26 cellular contexts compared by ENCODE assay signal in genomic region chr1:198751741-198752140, GRCh38.
DNase-seq lines count a peak whose midpoint lies in the region; ATAC-seq, FAIRE-seq and TF ChIP-seq lines count a peak whose summit lies in the region.
"Had no signal": no experiment of that assay in that cellular context is flagged by ENCODE, and none has a peak within 500 bp of the region (broad histone marks: within the 10 kb centered on the region; RNA-seq: fewer than 3 reads in every experiment).

No MANE protein-coding gene starts in this region.

- FAIRE-seq in D721Med (lab: Jason Lieb, UNC), result peak; percentile 32
- FAIRE-seq: GM12878, H54 had no signal

- peaks cover 11% of the 10 kb centered on the region for H3K4me1 Mint-ChIP-seq in activated CD8-positive, alpha-beta T cell treated with anti-CD3 and anti-CD28 coated beads for 36 hours (ENCODE audit: low read depth)
- H3K4me1 Mint-ChIP-seq in activated CD8-positive, alpha-beta T cell treated with anti-CD3 and anti-CD28 coated beads, Interleukin-2, amount 10 ng/mL, durations not matched to agents 7 days and 5 days (ENCODE audit: low read depth), result peaks cover 6% of the 10 kb centered on the region
- H3K4me1 Mint-ChIP-seq in activated naive CD8-positive, alpha-beta T cell treated with anti-CD3 and anti-CD28 coated beads, Interleukin-2, amount 50 U/mL, for 24 hours, result peaks cover 14% of the 10 kb centered on the region

- H3K27me3 ChIP-seq in neutrophil, result no peaks in the 10 kb centered on the region
- H3K27me3 ChIP-seq: BE2C, upper lobe of left lung had no signal

- peak overlapping the region; percentile 73 for H3K27ac Mint-ChIP-seq in activated CD8-positive, alpha-beta T cell treated with anti-CD3 and anti-CD28 coated beads for 36 hours
- H3K27ac Mint-ChIP-seq in activated CD8-positive, alpha-beta T cell treated with anti-CD3 and anti-CD28 coated beads, Interleukin-2, amount 10 ng/mL, durations not matched to agents 7 days and 5 days, result no peak overlapping the region
- peak overlapping the region; percentile 78 for H3K27ac Mint-ChIP-seq in activated naive CD8-positive, alpha-beta T cell treated with anti-CD3 and anti-CD28 coated beads, Interleukin-2, amount 50 U/mL, for 24 hours

- ATAC-seq in activated CD8-positive, alpha-beta T cell treated with anti-CD3 and anti-CD28 coated beads for 36 hours, result no peak
- no peak for ATAC-seq in activated CD8-positive, alpha-beta T cell treated with anti-CD3 and anti-CD28 coated beads, Interleukin-2, amount 10 ng/mL, durations not matched to agents 7 days and 5 days
- no peak for ATAC-seq in activated naive CD8-positive, alpha-beta T cell treated with anti-CD3 and anti-CD28 coated beads, Interleukin-2, amount 50 U/mL, for 24 hours
- ATAC-seq in GM19395 (IDR thresholded peaks at IDR 0.05; ENCODE audit: unreplicated experiment), result no peak
- ATAC-seq: GM12878, lower lobe of right lung, psoas muscle had no signal

- POLR2A ChIA-PET in activated CD8-positive, alpha-beta T cell treated with anti-CD3 and anti-CD28 coated beads for 36 hours (lab: Charles Lee), result interaction anchor here (0.5 to 1.5 kb wide), 2 partner anchors 10 to 171 kb away, joined by 3 to 11 read pairs; no protein-coding TSS in a partner anchor
- POLR2A ChIA-PET in activated CD8-positive, alpha-beta T cell treated with anti-CD3 and anti-CD28 coated beads, Interleukin-2, amount 10 ng/mL, durations not matched to agents 7 days and 5 days (lab: Charles Lee), result no interaction called here

- H3K4me3 Mint-ChIP-seq in activated CD8-positive, alpha-beta T cell treated with anti-CD3 and anti-CD28 coated beads for 36 hours, result no peak overlapping the region
- no peak overlapping the region for H3K4me3 Mint-ChIP-seq in activated CD8-positive, alpha-beta T cell treated with anti-CD3 and anti-CD28 coated beads, Interleukin-2, amount 10 ng/mL, durations not matched to agents 7 days and 5 days
- H3K4me3 Mint-ChIP-seq in activated naive CD8-positive, alpha-beta T cell treated with anti-CD3 and anti-CD28 coated beads, Interleukin-2, amount 50 U/mL, for 24 hours, result no peak overlapping the region

- CTCF ChIA-PET in activated CD8-positive, alpha-beta T cell treated with anti-CD3 and anti-CD28 coated beads for 36 hours (lab: Charles Lee), result interaction anchor here (3.2 kb wide), 1 partner anchor 361 kb away, joined by 8 read pairs; no protein-coding TSS in a partner anchor
- CTCF ChIA-PET in activated CD8-positive, alpha-beta T cell treated with anti-CD3 and anti-CD28 coated beads, Interleukin-2, amount 10 ng/mL, durations not matched to agents 7 days and 5 days (lab: Charles Lee), result interaction anchor here (1.6 kb wide), 1 partner anchor 9 kb away, joined by 4 read pairs; no protein-coding TSS in a partner anchor

- intact Hi-C loops in activated CD8-positive, alpha-beta T cell treated with anti-CD3 and anti-CD28 coated beads for 36 hours (cut with micrococcal nuclease), result no loop called here

- no peak overlapping the region for H3K4me3 ChIP-seq in neutrophil (ENCODE audit: low read depth in 1 of 2, low read length in 1 of 2)
- H3K4me3 ChIP-seq: GM12878, lower lobe of right lung, psoas muscle, upper lobe of left lung had no signal

- no peaks in the 10 kb centered on the region for H3K9me3 Mint-ChIP-seq in activated CD8-positive, alpha-beta T cell treated with anti-CD3 and anti-CD28 coated beads for 36 hours
- no peaks in the 10 kb centered on the region for H3K9me3 Mint-ChIP-seq in activated CD8-positive, alpha-beta T cell treated with anti-CD3 and anti-CD28 coated beads, Interleukin-2, amount 10 ng/mL, durations not matched to agents 7 days and 5 days (ENCODE audit: insufficient read depth)
- no peaks in the 10 kb centered on the region for H3K9me3 Mint-ChIP-seq in activated naive CD8-positive, alpha-beta T cell treated with anti-CD3 and anti-CD28 coated beads, Interleukin-2, amount 50 U/mL, for 24 hours

- TF ChIP-seq CTCF in activated CD8-positive, alpha-beta T cell treated with anti-CD3 and anti-CD28 coated beads for 36 hours (IDR thresholded peaks at IDR 0.05), result no peak
- TF ChIP-seq CTCF in D721Med (IDR thresholded peaks at IDR 0.05; ENCODE audit: insufficient read depth, missing control alignments) (no peak), neutrophil (IDR thresholded peaks at IDR 0.05) (no peak)

- peaks cover 52% of the 10 kb centered on the region for H3K36me3 Mint-ChIP-seq in activated CD8-positive, alpha-beta T cell treated with anti-CD3 and anti-CD28 coated beads for 36 hours (ENCODE audit: low read depth)
- H3K36me3 Mint-ChIP-seq in activated CD8-positive, alpha-beta T cell treated with anti-CD3 and anti-CD28 coated beads, Interleukin-2, amount 10 ng/mL, durations not matched to agents 7 days and 5 days (ENCODE audit: low read depth), result peaks cover 65% of the 10 kb centered on the region
- peaks cover 55% of the 10 kb centered on the region for H3K36me3 Mint-ChIP-seq in activated naive CD8-positive, alpha-beta T cell treated with anti-CD3 and anti-CD28 coated beads, Interleukin-2, amount 50 U/mL, for 24 hours (ENCODE audit: low read depth)

- H3K36me3 ChIP-seq in neutrophil, result peaks cover 100% of the 10 kb centered on the region
- H3K36me3 ChIP-seq: BE2C, WERI-Rb-1 had no signal

- H3K9me3 ChIP-seq in neutrophil, result peaks cover 5% of the 10 kb centered on the region
- H3K9me3 ChIP-seq: BE2C, lower lobe of right lung, psoas muscle, upper lobe of left lung had no signal

- H3K27me3 Mint-ChIP-seq in activated CD8-positive, alpha-beta T cell treated with anti-CD3 and anti-CD28 coated beads for 36 hours, result no peaks in the 10 kb centered on the region
- no peaks in the 10 kb centered on the region for H3K27me3 Mint-ChIP-seq in activated CD8-positive, alpha-beta T cell treated with anti-CD3 and anti-CD28 coated beads, Interleukin-2, amount 10 ng/mL, durations not matched to agents 7 days and 5 days (ENCODE audit: low read depth)
- H3K27me3 Mint-ChIP-seq in activated naive CD8-positive, alpha-beta T cell treated with anti-CD3 and anti-CD28 coated beads, Interleukin-2, amount 50 U/mL, for 24 hours, result no peaks in the 10 kb centered on the region

- H3K4me1 ChIP-seq in neutrophil (ENCODE audit: control insufficient read depth in 1 of 2, insufficient read depth in 1 of 2, low read depth in 1 of 2, low read length in 1 of 2), result no peaks in the 10 kb centered on the region
- H3K4me1 ChIP-seq: BE2C, lower lobe of right lung, psoas muscle, upper lobe of left lung had no signal

- no peak for DNase-seq in activated CD8-positive, alpha-beta T cell treated with anti-CD3 and anti-CD28 coated beads for 36 hours
- DNase-seq in activated CD8-positive, alpha-beta T cell treated with anti-CD3 and anti-CD28 coated beads, Interleukin-2, amount 10 ng/mL, durations not matched to agents 7 days and 5 days, result no peak
- DNase-seq in D721Med (ENCODE audit: insufficient read length, low spot score) (no peak), NCI-H2107 treated with DMSO at 0.1 percent for 48 hours (lab: John Stamatoyannopoulos, UW; ENCODE audit: unreplicated experiment) (no peak), NCI-H524 (lab: John Stamatoyannopoulos, UW) (no peak)
- DNase-seq in activated naive CD8-positive, alpha-beta T cell treated with anti-CD3 and anti-CD28 coated beads, Interleukin-2, amount 50 U/mL, for 24 hours, result no peak
- DNase-seq: activated CD4-positive, alpha-beta T cell treated with anti-CD3 and anti-CD28 coated beads, Interleukin-2, amount 50 U/mL, for 4 hours; activated T-cell treated with anti-CD3 and anti-CD28 coated beads, Interleukin-2, amount 50 U/mL, for 48 hours; BE2C; head of caudate nucleus; kidney glomerular epithelial cell; lower lobe of right lung; NCI-H1092 treated with DMSO at 0.1 percent for 48 hours; NCI-H1930; NCI-H226; NCI-H748 treated with DMSO at 0.1 percent for 48 hours; psoas muscle; stimulated activated CD8-positive, alpha-beta memory T cell treated with anti-CD3 and anti-CD28 coated beads, Interleukin-4, amount 100 ng/mL, for 48 hours; substantia nigra; upper lobe of left lung; WERI-Rb-1 had no signal

- H3K27ac ChIP-seq in neutrophil, result peak overlapping the region; percentile 7
- H3K27ac ChIP-seq: epithelial cell of prostate, lower lobe of right lung, psoas muscle, upper lobe of left lung, WERI-Rb-1 had no signal
